In the genomic region with DNA sequence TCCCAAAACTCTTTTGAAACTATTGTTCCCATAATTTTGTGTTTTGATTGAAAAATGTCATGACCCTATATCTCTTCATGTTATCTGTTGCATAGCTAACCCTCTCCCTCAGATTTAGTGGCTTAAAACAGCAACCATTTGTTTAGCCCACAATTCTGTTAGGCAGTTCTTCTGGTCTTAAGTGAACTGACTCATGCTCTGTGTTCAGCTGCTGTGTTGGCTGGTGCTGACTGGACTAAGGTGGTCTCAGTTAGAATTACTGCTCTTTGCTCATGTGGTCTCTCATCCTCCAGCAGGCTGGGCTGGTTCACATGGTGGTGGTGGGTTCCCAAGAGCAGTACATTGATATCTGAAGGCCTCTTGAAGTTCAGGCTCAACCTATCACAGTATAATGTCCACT, we compare ENCODE assay signal across 22 cellular contexts.
DNase-seq lines count a peak whose midpoint lies in the region; ATAC-seq and TF ChIP-seq lines count a peak whose summit lies in the region.
"Had no signal": no experiment of that assay in that cellular context is flagged by ENCODE, and none has a peak within 500 bp of the region (broad histone marks: within the 10 kb centered on the region; RNA-seq: fewer than 3 reads in every experiment).

No MANE protein-coding gene starts in this region.

- H3K27me3 ChIP-seq in tibial nerve: no peaks in the 10 kb centered on the region
- H3K27me3 ChIP-seq: BE2C, BLaER1 had no signal

- no peak for TF ChIP-seq EP300 in tibial nerve (IDR thresholded peaks at IDR 0.05)

- H3K4me1 ChIP-seq in tibial nerve: no peaks in the 10 kb centered on the region
- H3K4me1 ChIP-seq: BE2C, BLaER1 had no signal

- TF ChIP-seq POLR2A in tibial nerve (IDR thresholded peaks at IDR 0.05): no peak

- ATAC-seq in GM21723 (IDR thresholded peaks at IDR 0.05; ENCODE audit: unreplicated experiment): no peak
- ATAC-seq: GM12878 had no signal

- peak; percentile 19 for DNase-seq in LHCN-M2 (ENCODE audit: low read depth)
- peak; percentile 57 for DNase-seq in myocyte (ENCODE audit: low read depth)
- DNase-seq in coronary artery (ENCODE audit: low spot score): no peak
- no peak for DNase-seq in tibial nerve (ENCODE audit: low spot score in 2 of 2)
- DNase-seq: 8988T; ACHN; BE2C; C1 segment of cervical spinal cord; CD4-positive, alpha-beta memory T cell; CD4-positive, CD25-positive, alpha-beta regulatory T cell; CD8-positive, alpha-beta memory T cell; COR-L47; DMS 273 treated with DMSO at 0.1 percent for 48 hours; DMS153; DMS53; DMS79; DND-41; EL; GDM1 had no signal

- H3K4me3 ChIP-seq in coronary artery (no peak overlapping the region), tibial nerve (no peak overlapping the region)
- H3K4me3 ChIP-seq: BLaER1, GM12878 had no signal

- H3K36me3 ChIP-seq in tibial nerve: no peaks in the 10 kb centered on the region
- H3K36me3 ChIP-seq: BE2C had no signal

- no peaks in the 10 kb centered on the region for H3K9me3 ChIP-seq in tibial nerve
- H3K9me3 ChIP-seq: BE2C, BLaER1 had no signal

- H3K27ac ChIP-seq in coronary artery (no peak overlapping the region), tibial nerve (no peak overlapping the region)
- H3K27ac ChIP-seq: BLaER1 had no signal

- TF ChIP-seq CTCF in coronary artery (IDR thresholded peaks at IDR 0.05): no peak
- TF ChIP-seq CTCF in tibial nerve (IDR thresholded peaks at IDR 0.05): no peak

Comparison
In these comparisons a context has a peak if more than half of its experiments do, and no peak if none do; other contexts are left out.
1. DNase-seq: peak in LHCN-M2 (single experiment) and myocyte (single experiment); none in coronary artery (single experiment) and tibial nerve (0 of 2).